Comparison of ENCODE assay signal across 8 cellular contexts in the genomic region with DNA sequence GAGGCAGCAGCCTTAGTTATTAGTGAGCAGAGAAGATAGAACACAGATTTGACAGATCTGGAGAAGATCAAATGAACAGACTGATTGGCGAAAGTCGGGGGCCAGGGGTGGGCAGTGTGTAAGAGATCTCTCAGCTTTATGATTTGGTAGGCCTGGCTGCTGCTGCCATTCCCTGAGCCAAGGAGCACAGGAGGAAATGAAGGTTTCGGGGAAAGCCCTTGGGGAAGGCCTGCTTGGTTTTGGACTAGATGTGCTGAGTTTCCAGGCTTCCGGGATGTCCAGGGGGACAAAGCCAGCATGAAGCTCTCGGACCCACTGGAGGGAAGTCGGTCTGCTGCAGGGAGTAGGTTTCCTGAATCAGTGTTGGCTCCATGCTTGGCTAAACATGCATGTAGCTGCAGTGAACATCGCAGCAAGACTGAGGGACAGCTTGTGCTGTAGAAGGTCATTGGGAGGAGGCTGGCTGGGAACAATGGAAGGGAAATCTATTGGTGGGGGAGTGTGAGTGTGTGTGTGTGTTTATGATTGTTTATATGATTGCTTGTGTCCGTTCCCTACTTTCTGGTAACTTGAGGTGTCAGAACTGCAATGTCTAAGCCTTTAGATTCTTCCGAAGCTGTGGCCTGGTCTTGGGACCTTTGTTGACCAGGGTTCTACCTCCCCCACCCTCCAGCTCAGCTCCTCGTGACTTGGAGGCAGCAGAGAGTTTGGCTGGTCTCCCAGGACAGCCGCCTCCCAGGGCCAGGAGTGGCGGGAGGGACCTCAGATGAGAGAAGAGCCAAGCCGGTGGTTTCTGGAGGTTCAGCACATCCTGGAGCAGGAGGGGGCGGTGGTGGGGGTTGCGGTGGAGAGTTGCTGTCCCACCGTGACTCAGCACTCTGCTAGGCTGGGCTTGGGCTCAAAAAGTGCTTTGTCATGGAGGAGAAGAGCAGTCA. TPM values are rescaled to one million over a fixed set of nuclear protein-coding genes. Genes with fewer than 3 reads are reported as not detected.
DNase-seq lines count a peak whose midpoint lies in the region; ATAC-seq, FAIRE-seq and TF ChIP-seq lines count a peak whose summit lies in the region.

No MANE protein-coding gene starts in this region.

- TF ChIP-seq CTCF in GM20000 (IDR thresholded peaks at IDR 0.05; ENCODE audit: extremely low read depth, missing control alignments) = no peak

- DNase-seq in Ammon's horn (ENCODE audit: low spot score) (peak; percentile 96), GM20000 (ENCODE audit: low spot score) (peak; percentile 67), NCI-H2196 (lab: John Stamatoyannopoulos, UW; ENCODE audit: unreplicated experiment) (peak; percentile 98), lung microvascular endothelial cell (ENCODE audit: low read depth in 2 of 2) (peak; percentile 99)
- peak; percentile 14 to 40 for DNase-seq in activated CD4-positive, alpha-beta T cell treated with anti-CD3 and anti-CD28 coated beads for 4 hours
- no peak for DNase-seq in stimulated activated effector memory CD8-positive, alpha-beta T cell treated with anti-CD3 and anti-CD28 coated beads, Interleukin-12 subunit alpha, Interleukin-12 subunit beta, amount 100 ng/mL, for 72 hours (ENCODE audit: low spot score in 2 of 2)

- ATAC-seq in stimulated activated effector memory CD8-positive, alpha-beta T cell treated with anti-CD3 and anti-CD28 coated beads, Interleukin-12 subunit alpha, Interleukin-12 subunit beta, amount 100 ng/mL, for 72 hours = no peak
- no peak for ATAC-seq in GM18502 (IDR thresholded peaks at IDR 0.05; ENCODE audit: poor library complexity, unreplicated experiment)

- H3K4me1 Mint-ChIP-seq in stimulated activated effector memory CD8-positive, alpha-beta T cell treated with anti-CD3 and anti-CD28 coated beads, Interleukin-12 subunit alpha, Interleukin-12 subunit beta, amount 100 ng/mL, for 72 hours = peaks cover 51% of the 10 kb centered on the region

- H3K27ac Mint-ChIP-seq in stimulated activated effector memory CD8-positive, alpha-beta T cell treated with anti-CD3 and anti-CD28 coated beads, Interleukin-12 subunit alpha, Interleukin-12 subunit beta, amount 100 ng/mL, for 72 hours = peak overlapping the region; percentile 89

- FAIRE-seq in endometrium (lab: Jason Lieb, UNC) = peak; percentile 29

- no peaks in the 10 kb centered on the region for H3K9me3 Mint-ChIP-seq in stimulated activated effector memory CD8-positive, alpha-beta T cell treated with anti-CD3 and anti-CD28 coated beads, Interleukin-12 subunit alpha, Interleukin-12 subunit beta, amount 100 ng/mL, for 72 hours

- peak overlapping the region; percentile 1 for H3K4me3 Mint-ChIP-seq in stimulated activated effector memory CD8-positive, alpha-beta T cell treated with anti-CD3 and anti-CD28 coated beads, Interleukin-12 subunit alpha, Interleukin-12 subunit beta, amount 100 ng/mL, for 72 hours

- H3K36me3 Mint-ChIP-seq in stimulated activated effector memory CD8-positive, alpha-beta T cell treated with anti-CD3 and anti-CD28 coated beads, Interleukin-12 subunit alpha, Interleukin-12 subunit beta, amount 100 ng/mL, for 72 hours = peaks cover 14% of the 10 kb centered on the region

RNA-seq across cellular contexts. Expression of a gene that starts 4.0 kb away (rescaled TPM):
- 345 and 436 TPM in 2 replicates for total RNA-seq in lung microvascular endothelial cell

RNA-seq across cellular contexts. Expression of a gene that starts 21.3 kb away (rescaled TPM):
- total RNA-seq in lung microvascular endothelial cell = under 0.01 TPM in 1 of 2 replicates, not detected in the other

RNA-seq across cellular contexts. Expression of a gene that starts 54.1 kb away (rescaled TPM):
- 2.4 and 10.7 TPM in 2 replicates for total RNA-seq in lung microvascular endothelial cell

Comparison
In these comparisons a context has a peak if more than half of its experiments do, and no peak if none do; other contexts are left out.
1. DNase-seq: peak in Ammon's horn (single experiment), GM20000 (single experiment), NCI-H2196 (single experiment), activated CD4-positive, alpha-beta T cell treated with anti-CD3 and anti-CD28 coated beads for 4 hours (2 of 2) and lung microvascular endothelial cell (2 of 2); none in stimulated activated effector memory CD8-positive, alpha-beta T cell treated with anti-CD3 and anti-CD28 coated beads, Interleukin-12 subunit alpha, Interleukin-12 subunit beta, amount 100 ng/mL, for 72 hours (0 of 2).